In genomic region chr2:237581751-237582746, GRCh38 we compare ENCODE assay signal across 8 cellular contexts. TPM values are rescaled to one million over a fixed set of nuclear protein-coding genes. Genes with fewer than 3 reads are reported as not detected.
DNase-seq lines count a peak whose midpoint lies in the region; ATAC-seq and TF ChIP-seq lines count a peak whose summit lies in the region.

No MANE protein-coding gene starts in this region.

- H3K9me3 Mint-ChIP-seq in activated naive CD4-positive, alpha-beta T cell treated with anti-CD3 and anti-CD28 coated beads, Interleukin-2, amount 10 ng/mL, durations not matched to agents 7 days and 5 days: no peaks in the 10 kb centered on the region

- ATAC-seq in psoas muscle (peak; percentile 84 to 96 (median 90)), HG03439 (IDR thresholded peaks at IDR 0.05; ENCODE audit: unreplicated experiment) (no peak)

- intact Hi-C loops in cardiac septum (cut with DNase I) (loop anchor here (1.0 kb wide), 1 partner anchor 163 kb away; no protein-coding TSS in a partner anchor), psoas muscle (cut with DNase I) (loop anchor here (2.0 to 5.0 kb wide), 2 partner anchors 160 to 163 kb away; no protein-coding TSS in a partner anchor)

- in situ Hi-C loops in ACHN (cut with HindIII; ENCODE audit: low pct_ligation_motif_present, low pct_unique_long_range_greater_than_20kb, low sequenced_read_pairs): no loop called here

- no peaks in the 10 kb centered on the region for H3K27me3 ChIP-seq in psoas muscle (ENCODE audit: insufficient read depth in 3 of 3, low read length in 2 of 3)

- no peaks in the 10 kb centered on the region for H3K36me3 Mint-ChIP-seq in activated naive CD4-positive, alpha-beta T cell treated with anti-CD3 and anti-CD28 coated beads, Interleukin-2, amount 10 ng/mL, durations not matched to agents 7 days and 5 days

- peaks cover 7% of the 10 kb centered on the region for H3K4me1 ChIP-seq in psoas muscle

- DNase-seq in ACHN: peak; percentile 16
- peak; percentile 27 for DNase-seq in GM19238 (ENCODE audit: insufficient read length, low spot score)
- peak; percentile 27 for DNase-seq in NCI-H82 treated with DMSO at 0.1 percent for 48 hours (lab: John Stamatoyannopoulos, UW; ENCODE audit: unreplicated experiment)
- DNase-seq in activated naive CD4-positive, alpha-beta T cell treated with anti-CD3 and anti-CD28 coated beads, Interleukin-2, amount 10 ng/mL, durations not matched to agents 7 days and 5 days: peak; percentile 67
- DNase-seq in cardiac septum (ENCODE audit: low spot score): peak; percentile 87
- DNase-seq in psoas muscle: peak; percentile 51 to 77
- DNase-seq in HK-2 (ENCODE audit: unreplicated experiment): no peak

- 7 to 11% (median 9%) methylated on average over 25 of the region's 25 CpGs for WGBS in psoas muscle, 3 donors

- H3K27me3 Mint-ChIP-seq in activated naive CD4-positive, alpha-beta T cell treated with anti-CD3 and anti-CD28 coated beads, Interleukin-2, amount 10 ng/mL, durations not matched to agents 7 days and 5 days: peaks cover 13% of the 10 kb centered on the region

- H3K4me3 ChIP-seq in psoas muscle: peak overlapping the region; percentile 36

- H3K36me3 ChIP-seq in psoas muscle (ENCODE audit: insufficient read depth in 1 of 2, low read depth in 1 of 2): no peaks in the 10 kb centered on the region

- peak overlapping the region; percentile 44 for H3K27ac ChIP-seq in psoas muscle

- no peak overlapping the region for H3K27ac Mint-ChIP-seq in activated naive CD4-positive, alpha-beta T cell treated with anti-CD3 and anti-CD28 coated beads, Interleukin-2, amount 10 ng/mL, durations not matched to agents 7 days and 5 days

- TF ChIP-seq CTCF in psoas muscle (IDR thresholded peaks at IDR 0.05): peak; percentile 52

- H3K4me3 Mint-ChIP-seq in activated naive CD4-positive, alpha-beta T cell treated with anti-CD3 and anti-CD28 coated beads, Interleukin-2, amount 10 ng/mL, durations not matched to agents 7 days and 5 days: no peak overlapping the region

- peaks cover 6% of the 10 kb centered on the region for H3K4me1 Mint-ChIP-seq in activated naive CD4-positive, alpha-beta T cell treated with anti-CD3 and anti-CD28 coated beads, Interleukin-2, amount 10 ng/mL, durations not matched to agents 7 days and 5 days

- no peaks in the 10 kb centered on the region for H3K9me3 ChIP-seq in psoas muscle

- CTCF ChIA-PET in activated naive CD4-positive, alpha-beta T cell treated with anti-CD3 and anti-CD28 coated beads, Interleukin-2, amount 10 ng/mL, durations not matched to agents 7 days and 5 days (lab: Charles Lee): interaction anchor here (0.6 to 6.6 kb wide), 28 partner anchors 10 to 681 kb away, joined by 3 to 64 read pairs (median 4); no protein-coding TSS in a partner anchor

RNA-seq across cellular contexts. Expression of gene RAB17, which starts 8.5 kb away (rescaled TPM):
- total RNA-seq in cardiac septum: 3.5 TPM
- 1 to 10 TPM; 1.1 to 1.5 (median 1.2) TPM for total RNA-seq in psoas muscle
- 1 to 10 TPM in 1 of 3 donors, under 1 TPM in 2; 0.52 to 1.3 (median 0.80) TPM for polyA plus RNA-seq in psoas muscle

RNA-seq across cellular contexts. Expression of gene PRLH, which starts 15.7 kb away (rescaled TPM):
- total RNA-seq in cardiac septum (not detected), psoas muscle (not detected)
- polyA plus RNA-seq in psoas muscle: not detected

RNA-seq across cellular contexts. Expression of gene LRRFIP1, which starts 45.3 kb away (rescaled TPM):
- total RNA-seq in cardiac septum: 157 TPM
- total RNA-seq in psoas muscle: 100 to 1,000 TPM in 1 of 4 donors, 10 to 100 TPM in 3; 91.9 to 108 (median 93.4) TPM
- 10 to 100 TPM; 42.3 to 62.6 (median 50.4) TPM for polyA plus RNA-seq in psoas muscle
